In the genomic region with DNA sequence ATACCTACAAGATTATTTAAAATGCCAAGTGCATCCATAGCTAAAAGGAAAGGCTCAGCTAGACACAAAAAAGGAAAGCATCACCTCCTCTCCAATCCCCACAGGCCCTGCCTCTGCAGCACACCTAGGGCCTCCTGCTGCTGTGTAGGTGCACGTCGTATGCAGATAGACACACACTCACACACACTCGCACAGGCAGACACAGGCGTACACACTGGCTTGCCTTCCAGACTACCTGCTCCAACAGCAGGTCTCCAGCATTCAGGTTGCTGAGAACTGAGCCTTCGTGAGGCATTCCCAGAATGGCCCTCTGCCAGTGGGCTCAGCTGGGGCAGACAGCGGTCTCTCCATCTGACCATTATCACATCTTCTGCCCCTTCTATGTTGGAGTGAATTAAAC, we compare ENCODE assay signal across 24 cellular contexts. TPM values are rescaled to one million over a fixed set of nuclear protein-coding genes. Genes with fewer than 3 reads are reported as not detected.
"Had no signal": no experiment of that assay in that cellular context is flagged by ENCODE, and none has a peak within 500 bp of the region (broad histone marks: within the 10 kb centered on the region; RNA-seq: fewer than 3 reads in every experiment).

No MANE protein-coding gene starts in this region.

- H3K9me3 Mint-ChIP-seq: activated naive CD4-positive, alpha-beta T cell treated with anti-CD3 and anti-CD28 coated beads, Interleukin-2, amount 50 U/mL, for 24 hours; activated T-cell treated with anti-CD3 and anti-CD28 coated beads, Interleukin-2, amount 50 U/mL, for 24 hours; activated T-helper 1 cell treated with anti-CD3 and anti-CD28 coated beads, Interleukin-12 subunit alpha, Interleukin-12 subunit beta, Interleukin-2, Interleukin-4 antibody, amounts not matched to agents 30 ng/mL and 10 ng/mL and 1 ng/mL, durations not matched to agents 14 hours and 24 hours and 36 hours; brain; T-helper 1 cell treated with Interleukin-12 subunit alpha and Interleukin-12 subunit beta and Interleukin-4 antibody, amounts not matched to agents 30 μg/mL and 1 μg/mL, for 36 hours had no signal

- H3K27ac Mint-ChIP-seq: activated CD8-positive, alpha-beta memory T cell treated with anti-CD3 and anti-CD28 coated beads, Interleukin-2, amount 10 ng/mL, durations not matched to agents 7 days and 5 days; activated naive CD4-positive, alpha-beta T cell treated with anti-CD3 and anti-CD28 coated beads, Interleukin-2, amount 50 U/mL, for 24 hours; activated T-cell treated with anti-CD3 and anti-CD28 coated beads, Interleukin-2, amount 50 U/mL, for 24 hours; activated T-helper 1 cell treated with anti-CD3 and anti-CD28 coated beads, Interleukin-12 subunit alpha, Interleukin-12 subunit beta, Interleukin-2, Interleukin-4 antibody, amounts not matched to agents 30 ng/mL and 10 ng/mL and 1 ng/mL, durations not matched to agents 14 hours and 24 hours and 36 hours; T-helper 1 cell treated with Interleukin-12 subunit alpha and Interleukin-12 subunit beta and Interleukin-4 antibody, amounts not matched to agents 30 μg/mL and 1 μg/mL, for 36 hours had no signal

- DNase-seq: activated CD4-positive, alpha-beta T cell treated with anti-CD3 and anti-CD28 coated beads for 48 hours; activated CD4-positive, alpha-beta T cell treated with anti-CD3 and anti-CD28 coated beads, Interleukin-2, amount 50 U/mL, for 4 hours; activated CD4-positive, CD25-positive, alpha-beta regulatory T cell treated with anti-CD3 and anti-CD28 coated beads, Interleukin-2, amount 50 U/mL, for 72 hours; activated CD8-positive, alpha-beta memory T cell treated with anti-CD3 and anti-CD28 coated beads, Interleukin-2, amount 10 ng/mL, durations not matched to agents 7 days and 5 days; activated effector memory CD4-positive, alpha-beta T cell treated with Interleukin-2 at 50 U/mL for 16 hours; activated naive CD4-positive, alpha-beta T cell; activated T-cell treated with anti-CD3 and anti-CD28 coated beads, Interleukin-2, amount 50 U/mL, for 24 hours; amygdala; cerebellar nuclear complex; Karpas-422; MM.1S; NCI-H1105 treated with DMSO at 0.1 percent for 48 hours; NCI-H1436 treated with DMSO at 0.1 percent for 48 hours; NCI-H187; NCI-H2081; NCI-H510A treated with DMSO at 0.1 percent for 48 hours; SHP77 treated with DMSO at 0.1 percent for 48 hours had no signal

- H3K4me1 Mint-ChIP-seq: activated naive CD4-positive, alpha-beta T cell treated with anti-CD3 and anti-CD28 coated beads, Interleukin-2, amount 50 U/mL, for 24 hours had no signal

- H3K27me3 Mint-ChIP-seq: activated naive CD4-positive, alpha-beta T cell treated with anti-CD3 and anti-CD28 coated beads, Interleukin-2, amount 50 U/mL, for 24 hours; brain had no signal

- ATAC-seq: activated CD8-positive, alpha-beta memory T cell treated with anti-CD3 and anti-CD28 coated beads, Interleukin-2, amount 10 ng/mL, durations not matched to agents 7 days and 5 days had no signal

- H3K36me3 Mint-ChIP-seq: activated CD8-positive, alpha-beta memory T cell treated with anti-CD3 and anti-CD28 coated beads, Interleukin-2, amount 10 ng/mL, durations not matched to agents 7 days and 5 days; activated naive CD4-positive, alpha-beta T cell treated with anti-CD3 and anti-CD28 coated beads, Interleukin-2, amount 50 U/mL, for 24 hours had no signal

- FAIRE-seq: astrocyte, RCC 7860 had no signal

- H3K4me3 Mint-ChIP-seq: activated CD8-positive, alpha-beta memory T cell treated with anti-CD3 and anti-CD28 coated beads, Interleukin-2, amount 10 ng/mL, durations not matched to agents 7 days and 5 days; activated naive CD4-positive, alpha-beta T cell treated with anti-CD3 and anti-CD28 coated beads, Interleukin-2, amount 50 U/mL, for 24 hours; activated T-cell treated with anti-CD3 and anti-CD28 coated beads, Interleukin-2, amount 50 U/mL, for 24 hours; activated T-helper 1 cell treated with anti-CD3 and anti-CD28 coated beads, Interleukin-12 subunit alpha, Interleukin-12 subunit beta, Interleukin-2, Interleukin-4 antibody, amounts not matched to agents 30 ng/mL and 10 ng/mL and 1 ng/mL, durations not matched to agents 14 hours and 24 hours and 36 hours; brain; T-helper 1 cell treated with Interleukin-12 subunit alpha and Interleukin-12 subunit beta and Interleukin-4 antibody, amounts not matched to agents 30 μg/mL and 1 μg/mL, for 36 hours had no signal

RNA-seq across cellular contexts. Expression of a gene that starts 35.3 kb away (rescaled TPM):
- total RNA-seq: activated CD8-positive, alpha-beta memory T cell treated with anti-CD3 and anti-CD28 coated beads, Interleukin-2, amount 10 ng/mL, durations not matched to agents 7 days and 5 days; activated T-helper 1 cell treated with anti-CD3 and anti-CD28 coated beads, Interleukin-12 subunit alpha, Interleukin-12 subunit beta, Interleukin-2, Interleukin-4 antibody, amounts not matched to agents 30 ng/mL and 10 ng/mL and 1 ng/mL, durations not matched to agents 14 hours and 24 hours and 36 hours; SK-MEL-5 had no signal
